ENCODE assay signal across 11 cellular contexts in the genomic region with DNA sequence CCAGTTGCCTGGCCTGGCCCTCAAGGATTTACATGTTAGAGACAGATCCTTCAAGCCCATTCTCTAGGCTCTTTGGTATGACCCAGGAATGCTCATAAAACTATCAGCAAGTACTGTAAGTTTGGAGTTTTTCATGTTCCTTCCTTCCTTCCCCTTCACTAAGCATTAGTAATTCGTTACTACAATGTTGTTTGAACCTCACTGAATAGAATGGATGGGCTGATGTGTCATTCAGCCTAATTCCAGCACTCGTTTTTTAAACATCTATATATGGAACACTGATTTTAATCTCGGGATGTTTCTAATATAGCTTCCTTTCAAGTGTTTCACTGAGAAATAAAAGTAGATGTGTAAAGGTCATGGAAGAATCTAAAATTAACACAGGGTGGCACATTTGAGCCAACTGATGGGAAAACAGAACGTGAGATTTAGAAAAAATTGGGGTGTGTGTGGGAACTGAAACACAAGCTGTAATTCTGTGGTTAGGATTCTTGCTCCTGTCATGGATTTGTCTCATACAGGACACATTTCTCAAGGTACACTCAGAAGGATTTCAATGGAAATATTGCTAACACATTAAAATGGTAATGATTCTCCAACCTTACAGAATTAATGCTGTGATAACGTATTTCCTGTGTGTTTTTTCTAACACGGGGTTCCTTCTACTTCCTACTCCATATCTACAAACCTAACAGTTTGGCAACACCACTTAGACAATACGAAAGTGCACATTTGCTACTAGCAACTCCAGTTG.
DNase-seq lines count a peak whose midpoint lies in the region; ATAC-seq lines count a peak whose summit lies in the region.
"Had no signal": no experiment of that assay in that cellular context is flagged by ENCODE, and none has a peak within 500 bp of the region (broad histone marks: within the 10 kb centered on the region; RNA-seq: fewer than 3 reads in every experiment).

No MANE protein-coding gene starts in this region.

- H3K27ac ChIP-seq in mesenchymal stem cell (ENCODE audit: low read length, poor library complexity, severe bottlenecking): no peak overlapping the region
- no peak overlapping the region for H3K27ac ChIP-seq in mesendoderm (ENCODE audit: low read depth, low read length)

- H3K27me3 ChIP-seq in mesenchymal stem cell (ENCODE audit: control insufficient read depth in 1 of 2, insufficient read depth in 1 of 2, low read length in 2 of 2) (no peaks in the 10 kb centered on the region), mesendoderm (ENCODE audit: insufficient read depth, low read length, poor library complexity) (no peaks in the 10 kb centered on the region)

- no peak overlapping the region for H2BK12ac ChIP-seq in mesenchymal stem cell (ENCODE audit: low read length in 2 of 2)

- H3K36me3 ChIP-seq in mesenchymal stem cell (ENCODE audit: control insufficient read depth in 1 of 2, insufficient read depth in 2 of 2, low read depth in 1 of 2, low read length in 2 of 2): no peaks in the 10 kb centered on the region
- no peaks in the 10 kb centered on the region for H3K36me3 ChIP-seq in mesendoderm (ENCODE audit: control insufficient read depth, insufficient read depth, low read length)

- H3K27me3 Mint-ChIP-seq in activated T-helper 17 cell treated with anti-CD3 and anti-CD28 coated beads, Interleukin-2, amount 50 U/mL, for 72 hours: peaks cover 3% of the 10 kb centered on the region
- H3K27me3 Mint-ChIP-seq: stimulated activated memory B cell treated with anti-CD40 and anti-IgM and Interleukin-4, amounts not matched to agents 10 μg/mL and 1 μg/mL and 100 μg/mL, for 72 hours had no signal

- no peak overlapping the region for H3K4me3 Mint-ChIP-seq in activated T-helper 17 cell treated with anti-CD3 and anti-CD28 coated beads, Interleukin-2, amount 50 U/mL, for 72 hours
- H3K4me3 Mint-ChIP-seq: stimulated activated memory B cell treated with anti-CD40 and anti-IgM and Interleukin-4, amounts not matched to agents 10 μg/mL and 1 μg/mL and 100 μg/mL, for 72 hours had no signal

- H2BK5ac ChIP-seq in mesenchymal stem cell (ENCODE audit: low read depth, low read length, poor library complexity, severe bottlenecking) (no peak overlapping the region), mesendoderm (ENCODE audit: low read length) (no peak overlapping the region)

- H4K5ac ChIP-seq in mesendoderm (ENCODE audit: low read length): no peak overlapping the region

- H3K4me2 ChIP-seq in mesenchymal stem cell (ENCODE audit: low read length, poor library complexity, severe bottlenecking) (no peak overlapping the region), mesendoderm (ENCODE audit: low read length) (no peak overlapping the region)

- H3K9me3 ChIP-seq in mesenchymal stem cell (ENCODE audit: control insufficient read depth, low read length): no peaks in the 10 kb centered on the region

- H2BK15ac ChIP-seq in mesenchymal stem cell (ENCODE audit: low read depth, poor library complexity, severe bottlenecking) (no peak overlapping the region), mesendoderm (replicated peaks; ENCODE audit: low read depth) (no peak overlapping the region)

- no peak overlapping the region for H3K14ac ChIP-seq in mesenchymal stem cell (ENCODE audit: low read length in 2 of 2)

- H3K79me1 ChIP-seq in mesenchymal stem cell (replicated peaks; ENCODE audit: low read length, poor library complexity, severe bottlenecking) (no peaks in the 10 kb centered on the region), mesendoderm (ENCODE audit: low read length) (no peaks in the 10 kb centered on the region)

- no peaks in the 10 kb centered on the region for H3K9me3 Mint-ChIP-seq in activated T-helper 17 cell treated with anti-CD3 and anti-CD28 coated beads, Interleukin-2, amount 50 U/mL, for 72 hours
- H3K9me3 Mint-ChIP-seq: stimulated activated memory B cell treated with anti-CD40 and anti-IgM and Interleukin-4, amounts not matched to agents 10 μg/mL and 1 μg/mL and 100 μg/mL, for 72 hours had no signal

- H4K91ac ChIP-seq in mesenchymal stem cell (ENCODE audit: low read length): no peak overlapping the region

- H2BK120ac ChIP-seq in mesenchymal stem cell (ENCODE audit: low read depth, low read length) (no peak overlapping the region), mesendoderm (ENCODE audit: low read depth, low read length) (no peak overlapping the region)

- no peaks in the 10 kb centered on the region for H3K36me3 Mint-ChIP-seq in activated T-helper 17 cell treated with anti-CD3 and anti-CD28 coated beads, Interleukin-2, amount 50 U/mL, for 72 hours (ENCODE audit: low read depth)
- H3K36me3 Mint-ChIP-seq: stimulated activated memory B cell treated with anti-CD40 and anti-IgM and Interleukin-4, amounts not matched to agents 10 μg/mL and 1 μg/mL and 100 μg/mL, for 72 hours had no signal

- peak; percentile 14 for ATAC-seq in activated T-helper 17 cell treated with anti-CD3 and anti-CD28 coated beads, Interleukin-2, amount 50 U/mL, for 72 hours (replicated peaks)
- ATAC-seq: stimulated activated memory B cell treated with anti-CD40 and anti-IgM and Interleukin-4, amounts not matched to agents 10 μg/mL and 1 μg/mL and 100 μg/mL, for 72 hours had no signal

- H3K18ac ChIP-seq in mesenchymal stem cell (ENCODE audit: low read depth in 1 of 2, low read length in 2 of 2): peak overlapping the region in 1 of 2 experiments; percentile 45
- no peak overlapping the region for H3K18ac ChIP-seq in mesendoderm (ENCODE audit: low read length)

- H4K8ac ChIP-seq in mesenchymal stem cell (ENCODE audit: low read length) (no peak overlapping the region), mesendoderm (ENCODE audit: low read depth, low read length) (no peak overlapping the region)

- H3K23ac ChIP-seq in mesenchymal stem cell (ENCODE audit: low read length in 2 of 2) (no peak overlapping the region), mesendoderm (ENCODE audit: low read length) (no peak overlapping the region)

- peaks cover 4% of the 10 kb centered on the region for H3K4me1 Mint-ChIP-seq in activated T-helper 17 cell treated with anti-CD3 and anti-CD28 coated beads, Interleukin-2, amount 50 U/mL, for 72 hours

- H3K79me2 ChIP-seq in mesendoderm (ENCODE audit: control insufficient read depth, insufficient read depth, low read length): no peaks in the 10 kb centered on the region

- H3K9ac ChIP-seq in mesenchymal stem cell (ENCODE audit: low read length) (peak overlapping the region; percentile 21), mesendoderm (ENCODE audit: low read length) (no peak overlapping the region)

- H3K4ac ChIP-seq in mesenchymal stem cell (ENCODE audit: low read depth in 1 of 2, low read length in 2 of 2) (no peak overlapping the region), mesendoderm (ENCODE audit: low read depth, low read length) (no peak overlapping the region)

- peak overlapping the region in 1 of 2 experiments; percentile 20 for H3K4me3 ChIP-seq in mesenchymal stem cell (ENCODE audit: insufficient read depth in 1 of 2, low read depth in 1 of 2, low read length in 2 of 2)
- H3K4me3 ChIP-seq in mesendoderm (ENCODE audit: low read length): no peak overlapping the region

- H2AFZ ChIP-seq in mesenchymal stem cell (ENCODE audit: low read depth, low read length): no peak overlapping the region

- 63% methylated on average over 5 of the region's 7 CpGs for WGBS in mesenchymal stem cell
- WGBS in mesendoderm (ENCODE audit: extremely low coverage, insufficient coverage, low lambda C conversion rate): no CpG with 5 or more reads among the region's 7 CpGs

- no peak overlapping the region for H3K56ac ChIP-seq in mesendoderm (ENCODE audit: low read length)

- H3K4me1 ChIP-seq in mesenchymal stem cell (ENCODE audit: control insufficient read depth, insufficient read depth, low read depth, low read length): no peaks in the 10 kb centered on the region
- H3K4me1 ChIP-seq in mesendoderm (ENCODE audit: control insufficient read depth, low read depth, low read length): no peaks in the 10 kb centered on the region

- H3K27ac Mint-ChIP-seq in activated T-helper 17 cell treated with anti-CD3 and anti-CD28 coated beads, Interleukin-2, amount 50 U/mL, for 72 hours: no peak overlapping the region
- H3K27ac Mint-ChIP-seq: stimulated activated memory B cell treated with anti-CD40 and anti-IgM and Interleukin-4, amounts not matched to agents 10 μg/mL and 1 μg/mL and 100 μg/mL, for 72 hours had no signal

- H2AK5ac ChIP-seq in mesenchymal stem cell (ENCODE audit: low read length, severe bottlenecking): no peak overlapping the region
- H2AK5ac ChIP-seq in mesendoderm (ENCODE audit: low read length): no peak overlapping the region

- DNase-seq in EH (ENCODE audit: low read depth): peak; percentile 96
- DNase-seq in HCEC 1CT: peak; percentile 61
- DNase-seq in mesenchymal stem cell: peak; percentile 86
- DNase-seq in OCI-M2 (lab: John Stamatoyannopoulos, UW; ENCODE audit: unreplicated experiment): no peak
- no peak for DNase-seq in NCI-H187 treated with DMSO at 0.1 percent for 48 hours (lab: John Stamatoyannopoulos, UW)
- no peak for DNase-seq in mesendoderm
- no peak for DNase-seq in retina
- DNase-seq: hippocampal formation, MM.1S had no signal

Comparison
In these comparisons a context has a peak if more than half of its experiments do, and no peak if none do; other contexts are left out.
1. DNase-seq: peak in EH (single experiment), HCEC 1CT (single experiment) and mesenchymal stem cell (single experiment); none in OCI-M2 (single experiment), NCI-H187 treated with DMSO at 0.1 percent for 48 hours (single experiment), mesendoderm (single experiment) and retina (single experiment).